2 cellular contexts compared by ENCODE assay signal in the genomic region with DNA sequence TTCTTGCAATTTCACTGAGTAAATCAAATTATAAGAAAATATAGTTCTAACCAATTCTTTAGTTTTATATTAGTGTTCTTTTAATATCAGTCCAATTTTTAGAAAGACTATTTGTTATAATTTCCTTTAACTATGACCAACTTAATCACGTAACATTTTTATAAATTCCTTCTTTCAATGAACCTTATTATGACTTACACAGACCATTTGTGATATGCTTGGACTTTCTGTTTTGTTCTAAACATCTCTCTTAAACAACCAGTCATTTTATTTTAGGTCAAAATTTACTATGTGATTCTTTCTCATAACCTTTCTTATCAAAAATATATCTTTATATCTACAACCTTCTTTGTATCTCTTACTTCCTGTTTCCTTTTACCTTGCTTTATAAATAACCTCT.
TF ChIP-seq lines count a peak whose summit lies in the region.

No MANE protein-coding gene starts in this region.

TF ChIP-seq in GM23338, 12 proteins besides CTCF, POLR2A, EP300 and RAD21 (continued from another document):
- TF ChIP-seq, protein P1, sequence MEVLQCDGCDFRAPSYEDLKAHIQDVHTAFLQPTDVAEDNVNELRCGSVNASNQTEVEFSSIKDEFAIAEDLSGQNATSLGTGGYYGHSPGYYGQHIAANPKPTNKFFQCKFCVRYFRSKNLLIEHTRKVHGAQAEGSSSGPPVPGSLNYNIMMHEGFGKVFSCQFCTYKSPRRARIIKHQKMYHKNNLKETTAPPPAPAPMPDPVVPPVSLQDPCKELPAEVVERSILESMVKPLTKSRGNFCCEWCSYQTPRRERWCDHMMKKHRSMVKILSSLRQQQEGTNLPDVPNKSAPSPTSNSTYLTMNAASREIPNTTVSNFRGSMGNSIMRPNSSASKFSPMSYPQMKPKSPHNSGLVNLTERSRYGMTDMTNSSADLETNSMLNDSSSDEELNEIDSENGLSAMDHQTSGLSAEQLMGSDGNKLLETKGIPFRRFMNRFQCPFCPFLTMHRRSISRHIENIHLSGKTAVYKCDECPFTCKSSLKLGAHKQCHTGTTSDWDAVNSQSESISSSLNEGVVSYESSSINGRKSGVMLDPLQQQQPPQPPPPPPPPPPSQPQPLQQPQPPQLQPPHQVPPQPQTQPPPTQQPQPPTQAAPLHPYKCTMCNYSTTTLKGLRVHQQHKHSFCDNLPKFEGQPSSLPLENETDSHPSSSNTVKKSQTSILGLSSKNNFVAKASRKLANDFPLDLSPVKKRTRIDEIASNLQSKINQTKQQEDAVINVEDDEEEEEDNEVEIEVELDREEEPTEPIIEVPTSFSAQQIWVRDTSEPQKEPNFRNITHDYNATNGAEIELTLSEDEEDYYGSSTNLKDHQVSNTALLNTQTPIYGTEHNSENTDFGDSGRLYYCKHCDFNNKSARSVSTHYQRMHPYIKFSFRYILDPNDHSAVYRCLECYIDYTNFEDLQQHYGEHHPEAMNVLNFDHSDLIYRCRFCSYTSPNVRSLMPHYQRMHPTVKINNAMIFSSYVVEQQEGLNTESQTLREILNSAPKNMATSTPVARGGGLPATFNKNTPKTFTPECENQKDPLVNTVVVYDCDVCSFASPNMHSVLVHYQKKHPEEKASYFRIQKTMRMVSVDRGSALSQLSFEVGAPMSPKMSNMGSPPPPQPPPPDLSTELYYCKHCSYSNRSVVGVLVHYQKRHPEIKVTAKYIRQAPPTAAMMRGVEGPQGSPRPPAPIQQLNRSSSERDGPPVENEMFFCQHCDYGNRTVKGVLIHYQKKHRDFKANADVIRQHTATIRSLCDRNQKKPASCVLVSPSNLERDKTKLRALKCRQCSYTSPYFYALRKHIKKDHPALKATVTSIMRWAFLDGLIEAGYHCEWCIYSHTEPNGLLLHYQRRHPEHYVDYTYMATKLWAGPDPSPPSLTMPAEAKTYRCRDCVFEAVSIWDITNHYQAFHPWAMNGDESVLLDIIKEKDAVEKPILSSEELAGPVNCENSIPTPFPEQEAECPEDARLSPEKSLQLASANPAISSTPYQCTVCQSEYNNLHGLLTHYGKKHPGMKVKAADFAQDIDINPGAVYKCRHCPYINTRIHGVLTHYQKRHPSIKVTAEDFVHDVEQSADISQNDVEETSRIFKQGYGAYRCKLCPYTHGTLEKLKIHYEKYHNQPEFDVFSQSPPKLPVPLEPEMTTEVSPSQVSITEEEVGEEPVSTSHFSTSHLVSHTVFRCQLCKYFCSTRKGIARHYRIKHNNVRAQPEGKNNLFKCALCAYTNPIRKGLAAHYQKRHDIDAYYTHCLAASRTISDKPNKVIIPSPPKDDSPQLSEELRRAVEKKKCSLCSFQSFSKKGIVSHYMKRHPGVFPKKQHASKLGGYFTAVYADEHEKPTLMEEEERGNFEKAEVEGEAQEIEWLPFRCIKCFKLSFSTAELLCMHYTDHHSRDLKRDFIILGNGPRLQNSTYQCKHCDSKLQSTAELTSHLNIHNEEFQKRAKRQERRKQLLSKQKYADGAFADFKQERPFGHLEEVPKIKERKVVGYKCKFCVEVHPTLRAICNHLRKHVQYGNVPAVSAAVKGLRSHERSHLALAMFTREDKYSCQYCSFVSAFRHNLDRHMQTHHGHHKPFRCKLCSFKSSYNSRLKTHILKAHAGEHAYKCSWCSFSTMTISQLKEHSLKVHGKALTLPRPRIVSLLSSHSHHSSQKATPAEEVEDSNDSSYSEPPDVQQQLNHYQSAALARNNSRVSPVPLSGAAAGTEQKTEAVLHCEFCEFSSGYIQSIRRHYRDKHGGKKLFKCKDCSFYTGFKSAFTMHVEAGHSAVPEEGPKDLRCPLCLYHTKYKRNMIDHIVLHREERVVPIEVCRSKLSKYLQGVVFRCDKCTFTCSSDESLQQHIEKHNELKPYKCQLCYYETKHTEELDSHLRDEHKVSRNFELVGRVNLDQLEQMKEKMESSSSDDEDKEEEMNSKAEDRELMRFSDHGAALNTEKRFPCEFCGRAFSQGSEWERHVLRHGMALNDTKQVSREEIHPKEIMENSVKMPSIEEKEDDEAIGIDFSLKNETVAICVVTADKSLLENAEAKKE (CRISPR knock-in tag; IDR thresholded peaks at IDR 0.05), result no peak
- no peak for TF ChIP-seq NANOG (IDR thresholded peaks at IDR 0.05; ENCODE audit: borderline replicate concordance)
- TF ChIP-seq, protein P2, sequence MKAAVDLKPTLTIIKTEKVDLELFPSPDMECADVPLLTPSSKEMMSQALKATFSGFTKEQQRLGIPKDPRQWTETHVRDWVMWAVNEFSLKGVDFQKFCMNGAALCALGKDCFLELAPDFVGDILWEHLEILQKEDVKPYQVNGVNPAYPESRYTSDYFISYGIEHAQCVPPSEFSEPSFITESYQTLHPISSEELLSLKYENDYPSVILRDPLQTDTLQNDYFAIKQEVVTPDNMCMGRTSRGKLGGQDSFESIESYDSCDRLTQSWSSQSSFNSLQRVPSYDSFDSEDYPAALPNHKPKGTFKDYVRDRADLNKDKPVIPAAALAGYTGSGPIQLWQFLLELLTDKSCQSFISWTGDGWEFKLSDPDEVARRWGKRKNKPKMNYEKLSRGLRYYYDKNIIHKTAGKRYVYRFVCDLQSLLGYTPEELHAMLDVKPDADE (IDR thresholded peaks at IDR 0.05), result no peak
- TF ChIP-seq ZNF114 (CRISPR knock-in tag; IDR thresholded peaks at IDR 0.05), result no peak
- no peak for TF ChIP-seq CREB1 (CRISPR knock-in tag; IDR thresholded peaks at IDR 0.05; ENCODE audit: low read depth)

TF ChIP-seq in SK-N-SH treated with all-trans-retinoic acid at 6 μM for 48 hours, 23 proteins besides CTCF, POLR2A, EP300 and RAD21 (continued from another document):
- TF ChIP-seq, protein P3, sequence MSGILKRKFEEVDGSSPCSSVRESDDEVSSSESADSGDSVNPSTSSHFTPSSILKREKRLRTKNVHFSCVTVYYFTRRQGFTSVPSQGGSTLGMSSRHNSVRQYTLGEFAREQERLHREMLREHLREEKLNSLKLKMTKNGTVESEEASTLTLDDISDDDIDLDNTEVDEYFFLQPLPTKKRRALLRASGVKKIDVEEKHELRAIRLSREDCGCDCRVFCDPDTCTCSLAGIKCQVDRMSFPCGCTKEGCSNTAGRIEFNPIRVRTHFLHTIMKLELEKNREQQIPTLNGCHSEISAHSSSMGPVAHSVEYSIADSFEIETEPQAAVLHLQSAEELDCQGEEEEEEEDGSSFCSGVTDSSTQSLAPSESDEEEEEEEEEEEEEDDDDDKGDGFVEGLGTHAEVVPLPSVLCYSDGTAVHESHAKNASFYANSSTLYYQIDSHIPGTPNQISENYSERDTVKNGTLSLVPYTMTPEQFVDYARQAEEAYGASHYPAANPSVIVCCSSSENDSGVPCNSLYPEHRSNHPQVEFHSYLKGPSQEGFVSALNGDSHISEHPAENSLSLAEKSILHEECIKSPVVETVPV (CRISPR knock-in tag; IDR thresholded peaks at IDR 0.05), result no peak
- TF ChIP-seq RARB (CRISPR knock-in tag; IDR thresholded peaks at IDR 0.05), result no peak
